ENCODE assay signal across 8 cellular contexts in the genomic region with DNA sequence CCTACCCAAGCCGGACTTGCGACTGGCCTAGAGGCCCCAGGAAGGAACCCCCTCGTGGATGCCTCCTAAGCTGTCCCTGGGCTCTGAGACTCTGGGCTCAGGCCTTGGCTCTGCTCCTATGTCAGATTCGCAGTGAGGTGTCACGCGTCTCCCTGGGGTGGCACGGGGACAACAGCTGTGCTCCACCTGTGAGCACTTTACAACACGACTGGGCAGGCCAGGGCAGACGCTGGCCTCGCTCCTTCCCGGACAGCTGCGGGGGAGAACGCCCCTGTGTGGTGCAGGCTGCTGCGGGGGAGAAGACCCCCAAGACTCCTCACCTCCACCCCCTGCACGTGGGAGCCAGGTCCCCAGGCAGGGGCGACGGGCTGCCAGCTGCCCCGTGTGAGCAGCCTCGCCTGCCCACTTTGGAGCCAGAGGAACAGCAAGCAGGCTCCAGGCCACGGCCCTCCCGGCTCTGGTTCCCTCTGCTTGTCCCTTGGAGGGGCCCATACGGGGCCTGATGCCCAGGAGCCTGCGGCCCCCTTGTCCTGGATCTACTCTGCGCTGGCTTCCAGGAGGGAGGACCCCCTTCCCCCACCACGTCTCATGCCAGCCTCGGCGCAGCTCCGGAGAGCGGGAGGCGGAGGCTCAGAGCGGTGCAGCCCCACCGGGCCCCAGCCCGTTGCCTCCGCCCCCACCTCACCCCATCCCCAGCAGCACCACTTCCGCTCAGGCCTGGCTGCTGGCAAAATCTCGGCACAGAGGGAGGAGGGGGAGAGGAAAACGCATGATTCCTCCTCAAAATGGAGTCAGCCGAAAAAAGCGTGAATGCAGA.
DNase-seq lines count a peak whose midpoint lies in the region; ATAC-seq and TF ChIP-seq lines count a peak whose summit lies in the region.

No MANE protein-coding gene starts in this region.

- POLR2A ChIA-PET in HEK293T (lab: Yijun Ruan, JAX), result no interaction called here

- peak; percentile 4 for DNase-seq in NOMO-1 treated with dmso at 0.1 percent for 144 hours (lab: John Stamatoyannopoulos, UW; ENCODE audit: unreplicated experiment)
- DNase-seq in NOMO-1 (lab: John Stamatoyannopoulos, UW; ENCODE audit: unreplicated experiment in 2 of 2), result no peak
- DNase-seq in activated naive CD8-positive, alpha-beta T cell treated with anti-CD3 and anti-CD28 coated beads, Interleukin-2, amount 50 U/mL, for 16 hours (ENCODE audit: low read depth, low spot score), result peak; percentile 38
- DNase-seq in medulla oblongata (ENCODE audit: extremely low spot score), result peak; percentile 43
- peak; percentile 16 to 43 for DNase-seq in stimulated activated CD8-positive, alpha-beta memory T cell treated with anti-CD3 and anti-CD28 coated beads, Interleukin-4, amount 100 ng/mL, for 4 hours (ENCODE audit: low read depth in 2 of 2, low spot score in 1 of 2)
- DNase-seq in HEK293T (ENCODE audit: extremely low spot score), result no peak
- no peak for DNase-seq in cortex of kidney (lab: John Stamatoyannopoulos, UW)

- CTCF ChIA-PET in HEK293T (lab: Yijun Ruan, JAX), result no interaction called here

- ATAC-seq in GM19035 (IDR thresholded peaks at IDR 0.05; ENCODE audit: unreplicated experiment), result no peak

TF ChIP-seq in HEK293T, 16 proteins besides CTCF, POLR2A, EP300 and RAD21:
- TF ChIP-seq CTBP1 (IDR thresholded peaks at IDR 0.05; ENCODE audit: borderline replicate concordance), result no peak
- TF ChIP-seq SUZ12 (IDR thresholded peaks at IDR 0.05), result no peak
- TF ChIP-seq BHLHE40 (IDR thresholded peaks at IDR 0.05; ENCODE audit: borderline replicate concordance), result no peak
- TF ChIP-seq, protein P1, sequence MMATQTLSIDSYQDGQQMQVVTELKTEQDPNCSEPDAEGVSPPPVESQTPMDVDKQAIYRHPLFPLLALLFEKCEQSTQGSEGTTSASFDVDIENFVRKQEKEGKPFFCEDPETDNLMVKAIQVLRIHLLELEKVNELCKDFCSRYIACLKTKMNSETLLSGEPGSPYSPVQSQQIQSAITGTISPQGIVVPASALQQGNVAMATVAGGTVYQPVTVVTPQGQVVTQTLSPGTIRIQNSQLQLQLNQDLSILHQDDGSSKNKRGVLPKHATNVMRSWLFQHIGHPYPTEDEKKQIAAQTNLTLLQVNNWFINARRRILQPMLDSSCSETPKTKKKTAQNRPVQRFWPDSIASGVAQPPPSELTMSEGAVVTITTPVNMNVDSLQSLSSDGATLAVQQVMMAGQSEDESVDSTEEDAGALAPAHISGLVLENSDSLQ (IDR thresholded peaks at IDR 0.05), result no peak
- no peak for TF ChIP-seq SP1 (IDR thresholded peaks at IDR 0.05)
- TF ChIP-seq FOXM1 (IDR thresholded peaks at IDR 0.05; ENCODE audit: borderline replicate concordance), result no peak
- no peak for TF ChIP-seq TARDBP (IDR thresholded peaks at IDR 0.05)
- no peak for TF ChIP-seq HDGF (IDR thresholded peaks at IDR 0.05; ENCODE audit: borderline replicate concordance)
- TF ChIP-seq L3MBTL2 (conservative IDR thresholded peaks at IDR 0.05), result no peak
- TF ChIP-seq NFRKB (IDR thresholded peaks at IDR 0.05), result no peak
- TF ChIP-seq ARNT (IDR thresholded peaks at IDR 0.05), result no peak

Comparison
In these comparisons a context has a peak if more than half of its experiments do, and no peak if none do; other contexts are left out.
1. DNase-seq: peak in NOMO-1 treated with dmso at 0.1 percent for 144 hours (single experiment), activated naive CD8-positive, alpha-beta T cell treated with anti-CD3 and anti-CD28 coated beads, Interleukin-2, amount 50 U/mL, for 16 hours (single experiment), medulla oblongata (single experiment) and stimulated activated CD8-positive, alpha-beta memory T cell treated with anti-CD3 and anti-CD28 coated beads, Interleukin-4, amount 100 ng/mL, for 4 hours (2 of 2); none in NOMO-1 (0 of 2), HEK293T (single experiment) and cortex of kidney (single experiment).